1 cellular context compared by ENCODE assay signal in the genomic region with DNA sequence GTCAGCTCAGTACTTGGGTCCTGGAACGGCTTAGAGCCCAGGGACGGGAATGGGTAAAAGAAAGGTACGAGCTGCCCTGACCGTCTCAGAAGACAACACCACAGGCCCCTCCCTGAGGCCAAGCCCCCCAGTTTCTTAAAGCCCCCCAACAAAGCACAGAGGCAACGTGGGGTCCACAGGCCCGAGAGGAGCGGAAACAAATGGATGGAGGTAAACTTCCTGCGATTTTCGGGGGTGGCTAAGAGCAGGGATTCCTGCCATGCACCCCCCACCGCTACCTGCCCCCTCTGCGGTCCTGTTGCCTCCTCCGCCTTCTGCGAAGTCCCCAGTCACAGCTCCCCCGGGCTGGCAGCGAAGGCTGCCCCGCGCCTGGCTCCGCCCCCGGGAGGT.
TF ChIP-seq lines count a peak whose summit lies in the region.

No MANE protein-coding gene starts in this region.

TF ChIP-seq in SK-N-SH treated with all-trans-retinoic acid at 6 μM for 48 hours, 23 proteins besides CTCF, POLR2A, EP300 and RAD21 (continued from another document):
- TF ChIP-seq ISL1 (CRISPR knock-in tag; IDR thresholded peaks at IDR 0.05) = no peak
- no peak for TF ChIP-seq ZNF8 (CRISPR knock-in tag; IDR thresholded peaks at IDR 0.05)
- no peak for TF ChIP-seq POU6F1 (CRISPR knock-in tag; IDR thresholded peaks at IDR 0.05; ENCODE audit: borderline replicate concordance, low read depth)
- no peak for TF ChIP-seq BACH2 (CRISPR knock-in tag; IDR thresholded peaks at IDR 0.05; ENCODE audit: borderline replicate concordance)
- no peak for TF ChIP-seq ZC3H10 (CRISPR knock-in tag; IDR thresholded peaks at IDR 0.05)
- TF ChIP-seq CSDC2 (CRISPR knock-in tag; IDR thresholded peaks at IDR 0.05) = no peak
- no peak for TF ChIP-seq TCF4 (CRISPR knock-in tag; IDR thresholded peaks at IDR 0.05; ENCODE audit: borderline replicate concordance)
- TF ChIP-seq ZFP30 (CRISPR knock-in tag; IDR thresholded peaks at IDR 0.05) = no peak
- TF ChIP-seq OSR1 (CRISPR knock-in tag; IDR thresholded peaks at IDR 0.05) = no peak
- TF ChIP-seq PPARA (CRISPR knock-in tag; IDR thresholded peaks at IDR 0.05; ENCODE audit: borderline replicate concordance) = no peak
- TF ChIP-seq, protein P1, sequence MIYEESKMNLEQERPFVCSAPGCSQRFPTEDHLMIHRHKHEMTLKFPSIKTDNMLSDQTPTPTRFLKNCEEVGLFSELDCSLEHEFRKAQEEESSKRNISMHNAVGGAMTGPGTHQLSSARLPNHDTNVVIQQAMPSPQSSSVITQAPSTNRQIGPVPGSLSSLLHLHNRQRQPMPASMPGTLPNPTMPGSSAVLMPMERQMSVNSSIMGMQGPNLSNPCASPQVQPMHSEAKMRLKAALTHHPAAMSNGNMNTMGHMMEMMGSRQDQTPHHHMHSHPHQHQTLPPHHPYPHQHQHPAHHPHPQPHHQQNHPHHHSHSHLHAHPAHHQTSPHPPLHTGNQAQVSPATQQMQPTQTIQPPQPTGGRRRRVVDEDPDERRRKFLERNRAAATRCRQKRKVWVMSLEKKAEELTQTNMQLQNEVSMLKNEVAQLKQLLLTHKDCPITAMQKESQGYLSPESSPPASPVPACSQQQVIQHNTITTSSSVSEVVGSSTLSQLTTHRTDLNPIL (CRISPR knock-in tag; IDR thresholded peaks at IDR 0.05; ENCODE audit: low read depth) = no peak
- no peak for TF ChIP-seq ZFP3 (CRISPR knock-in tag; IDR thresholded peaks at IDR 0.05)
